ENCODE assay signal across 1 cellular context in genomic region chr12:89299951-89300350, GRCh38.
TF ChIP-seq lines count a peak whose summit lies in the region.

No MANE protein-coding gene starts in this region.

TF ChIP-seq in HepG2, 621 proteins besides CTCF, POLR2A, EP300 and RAD21:
- TF ChIP-seq RORA (CRISPR knock-in tag; IDR thresholded peaks at IDR 0.05) = no peak
- TF ChIP-seq HNRNPK (IDR thresholded peaks at IDR 0.05; ENCODE audit: low read depth, low read length, poor library complexity, severe bottlenecking) = peak; percentile 23
